Comparison of ENCODE assay signal across 23 cellular contexts in the genomic region with DNA sequence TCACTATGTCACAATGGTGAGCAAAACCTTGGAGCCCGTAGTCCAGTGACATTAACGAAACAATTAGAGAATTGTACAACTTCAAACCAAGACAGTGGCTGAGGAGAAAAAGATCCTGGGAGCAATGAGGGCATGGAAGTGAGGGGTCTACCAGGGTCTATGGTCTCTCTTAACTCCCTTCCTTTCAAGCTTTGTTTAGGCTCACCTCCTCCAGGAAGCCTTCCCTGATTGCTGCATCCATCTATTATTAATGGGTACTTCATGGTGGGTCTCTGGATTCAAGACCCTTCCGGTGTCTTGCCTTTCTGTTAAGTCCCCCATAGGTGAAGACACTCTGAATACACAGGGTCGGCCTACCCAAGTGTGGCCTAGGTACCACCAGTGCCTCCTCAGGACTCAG. TPM values are rescaled to one million over a fixed set of nuclear protein-coding genes. Genes with fewer than 3 reads are reported as not detected.
A peak's percentile ranks its signal among the peaks of the same experiment; 100 is the strongest.
DNase-seq lines count a peak whose midpoint lies in the region; ATAC-seq, FAIRE-seq and TF ChIP-seq lines count a peak whose summit lies in the region.
"Had no signal": no experiment of that assay in that cellular context is flagged by ENCODE, and none has a peak within 500 bp of the region (broad histone marks: within the 10 kb centered on the region; RNA-seq: fewer than 3 reads in every experiment).

No MANE protein-coding gene starts in this region.

- no peak overlapping the region for H3K14ac ChIP-seq in H1 (ENCODE audit: insufficient read length)

- H2BK20ac ChIP-seq in H1 (ENCODE audit: low read length) = 0 out of 2 replicates have a peak overlapping the region, but pooled peaks have one; percentile 61

- no peaks in the 10 kb centered on the region for H3K23me2 ChIP-seq in H1 (ENCODE audit: low read depth, low read length)

- in situ Hi-C loops in GM13977 (cut with MboI; ENCODE audit: low pct_unique_long_range_greater_than_20kb, low sequenced_read_pairs, unreplicated experiment) = no loop called here

- no peak overlapping the region for H2BK120ac ChIP-seq in H1 (replicated peaks; ENCODE audit: low read depth, low read length)

- TF ChIP-seq CTCF in HFFc6 (IDR thresholded peaks at IDR 0.05) (no peak), RWPE2 (IDR thresholded peaks at IDR 0.05; ENCODE audit: poor library complexity, severe bottlenecking) (no peak), H1 (IDR thresholded peaks at IDR 0.05; ENCODE audit: control extremely low read depth in 1 of 3, insufficient read depth in 1 of 3, low read depth in 1 of 3, low read length in 3 of 3) (no peak), neural progenitor cell (IDR thresholded peaks at IDR 0.05) (no peak), GM13977 (IDR thresholded peaks at IDR 0.05; ENCODE audit: extremely low read depth, insufficient read depth, missing control alignments) (no peak)

- H3K4me3 ChIP-seq in RWPE2 (ENCODE audit: severe bottlenecking) (no peak overlapping the region), H1 (ENCODE audit: extremely low read depth in 1 of 4, insufficient read depth in 2 of 4, low read depth in 3 of 4, low read length in 4 of 4) (no peak overlapping the region), neural progenitor cell (no peak overlapping the region)

- TF ChIP-seq RAD21 in H1 (IDR thresholded peaks at IDR 0.05 in 1 of 2, conservative IDR thresholded peaks at IDR 0.05 in 1 of 2; ENCODE audit: low read depth in 2 of 2, low read length in 2 of 2) = no peak

- H3K9ac ChIP-seq in H1 (replicated peaks in 1 of 4; ENCODE audit: extremely low read depth in 1 of 4, low read depth in 3 of 4, low read length in 3 of 4) = no peak overlapping the region
- no peak overlapping the region for H3K9ac ChIP-seq in neural progenitor cell

- no peak overlapping the region for H4K8ac ChIP-seq in H1 (ENCODE audit: extremely low read depth, insufficient read depth, low read length)

- 90% methylated on average over 4 of the region's 4 CpGs; no CpG with 5 or more reads in 1 of the 2 experiments for WGBS in H1 (ENCODE audit: extremely low coverage in 1 of 2, insufficient coverage in 1 of 2, insufficient read length in 1 of 2, insufficient replicate concordance in 2 of 2, low coverage in 1 of 2, low lambda C conversion rate in 2 of 2, missing lambda C conversion rate in 1 of 2), 2 experiments

- H4K91ac ChIP-seq in H1 (replicated peaks; ENCODE audit: insufficient read length, low read length) = no peak overlapping the region

- H2AFZ ChIP-seq in H1 (ENCODE audit: low read length) = no peak overlapping the region
- H2AFZ ChIP-seq in neural progenitor cell (replicated peaks) = no peak overlapping the region

- POLR2A ChIA-PET in H1 (lab: Charles Lee; ENCODE audit: partially characterized antibody) = interaction anchor here (1.0 to 1.5 kb wide), 2 partner anchors 14 to 127 kb away, joined by 3 read pairs; no protein-coding TSS in a partner anchor

- H3K27me3 Mint-ChIP-seq in HFFc6 (ENCODE audit: insufficient read depth) (no peaks in the 10 kb centered on the region), neural progenitor cell (ENCODE audit: insufficient read depth, low read depth) (peaks cover 10% of the 10 kb centered on the region)

- H3K36me3 ChIP-seq in RWPE2 (ENCODE audit: low read depth) = no peaks in the 10 kb centered on the region
- H3K36me3 ChIP-seq in H1 (ENCODE audit: control insufficient read depth in 2 of 4, insufficient read depth in 4 of 4, low read length in 3 of 4) = no peaks in the 10 kb centered on the region
- H3K36me3 ChIP-seq in neural progenitor cell = no peaks in the 10 kb centered on the region
- H3K36me3 ChIP-seq: BE2C had no signal

- H3K27ac ChIP-seq in RWPE2 (ENCODE audit: poor library complexity, severe bottlenecking) (peak overlapping the region; percentile 95), H1 (ENCODE audit: low read depth, low read length) (no peak overlapping the region), neural progenitor cell (no peak overlapping the region)

- peaks cover 81% of the 10 kb centered on the region for H3K4me1 Mint-ChIP-seq in HFFc6 (ENCODE audit: low read depth)
- peaks cover 53% of the 10 kb centered on the region for H3K4me1 Mint-ChIP-seq in neural progenitor cell

- no peak overlapping the region for H3K18ac ChIP-seq in H1 (ENCODE audit: extremely low read depth, low read length)

- TF ChIP-seq EP300 in H1 (IDR thresholded peaks at IDR 0.05; ENCODE audit: borderline replicate concordance in 1 of 2, low read depth in 2 of 2, low read length in 2 of 2) = no peak

- H3K79me2 ChIP-seq in H1 (ENCODE audit: control insufficient read depth in 1 of 2, insufficient read depth in 2 of 2, low read length in 2 of 2) (no peaks in the 10 kb centered on the region), neural progenitor cell (ENCODE audit: low read depth) (no peaks in the 10 kb centered on the region)

- CTCF ChIA-PET in H1 (lab: Charles Lee; ENCODE audit: partially characterized antibody) = interaction anchor here (0.6 to 5.5 kb wide), 11 partner anchors 9 to 211 kb away, joined by 3 to 49 read pairs (median 5); no protein-coding TSS in a partner anchor

- peaks cover 40% of the 10 kb centered on the region for H3K4me1 ChIP-seq in RWPE2 (ENCODE audit: insufficient read depth, poor library complexity, severe bottlenecking)
- H3K4me1 ChIP-seq in H1 (replicated peaks in 1 of 4; ENCODE audit: control insufficient read depth in 3 of 4, insufficient read depth in 4 of 4, low read length in 3 of 4) = peaks cover 0 to 19% (median 11%) of the 10 kb centered on the region in 4 experiments; a peak in 6 of 7 replicates
- H3K4me1 ChIP-seq in neural progenitor cell = peaks cover 7% of the 10 kb centered on the region

- H2AK5ac ChIP-seq in H1 (ENCODE audit: low read depth, low read length) = no peak overlapping the region

- no peak overlapping the region for H3K56ac ChIP-seq in H1 (replicated peaks; ENCODE audit: insufficient read length, low read depth, low read length)

- no peak overlapping the region for H3K23ac ChIP-seq in H1 (ENCODE audit: insufficient read length)

- H3K9me3 Mint-ChIP-seq in HFFc6 = peaks cover 5% of the 10 kb centered on the region; the same call in 1 of the 2 replicates
- H3K9me3 Mint-ChIP-seq in neural progenitor cell = no peaks in the 10 kb centered on the region
- H3K9me3 Mint-ChIP-seq: CD8-positive, alpha-beta T cell had no signal

- H2BK15ac ChIP-seq in H1 (ENCODE audit: low read length) = no peak overlapping the region

- peaks cover 7% of the 10 kb centered on the region; the same call in 1 of the 2 replicates for H3K36me3 Mint-ChIP-seq in HFFc6 (ENCODE audit: low read depth)
- no peaks in the 10 kb centered on the region for H3K36me3 Mint-ChIP-seq in neural progenitor cell
- H3K36me3 Mint-ChIP-seq: CD14-positive monocyte; CD8-positive, alpha-beta T cell had no signal

- H4K20me1 ChIP-seq in H1 (replicated peaks in 1 of 2; ENCODE audit: control insufficient read depth in 1 of 2, insufficient read depth in 2 of 2, low read length in 2 of 2) (no peaks in the 10 kb centered on the region), neural progenitor cell (ENCODE audit: low read depth) (no peaks in the 10 kb centered on the region)

- TF ChIP-seq POLR2A in H1 (IDR thresholded peaks at IDR 0.05; ENCODE audit: control extremely low read depth in 1 of 2, low read depth in 2 of 2, low read length in 2 of 2) = no peak

- no peak overlapping the region for H2BK5ac ChIP-seq in H1 (ENCODE audit: low read depth, low read length)

- H3K79me1 ChIP-seq in H1 (ENCODE audit: low read depth, low read length) = no peaks in the 10 kb centered on the region

- H3K27me3 ChIP-seq in RWPE2 (ENCODE audit: insufficient read depth, poor library complexity, severe bottlenecking) = no peaks in the 10 kb centered on the region
- 0 out of 7 replicates have a peak, but pooled peaks cover 0 to 3% (median 0%) of the 10 kb centered on the region in 4 experiments for H3K27me3 ChIP-seq in H1 (replicated peaks in 1 of 4; ENCODE audit: control insufficient read depth in 3 of 4, extremely low read depth in 1 of 4, insufficient read depth in 3 of 4, low read length in 3 of 4)
- no peaks in the 10 kb centered on the region for H3K27me3 ChIP-seq in neural progenitor cell
- H3K27me3 ChIP-seq: BE2C had no signal

- FAIRE-seq in H1 (lab: Jason Lieb, UNC) = no peak
- FAIRE-seq: A204.1, D721Med, G401.6, GM12892, GM19239 had no signal

- no peak overlapping the region for H3K4ac ChIP-seq in H1 (replicated peaks; ENCODE audit: insufficient read length, low read depth, low read length)

- 0 out of 2 replicates have a peak overlapping the region, but pooled peaks have one; percentile 27 for H2BK12ac ChIP-seq in H1 (ENCODE audit: low read depth, low read length)

- H4K5ac ChIP-seq in H1 (ENCODE audit: insufficient read length, low read depth, low read length) = no peak overlapping the region

- no peaks in the 10 kb centered on the region for H3F3A ChIP-seq in neural progenitor cell (ENCODE audit: low read depth)

- no peaks in the 10 kb centered on the region for H3K9me3 ChIP-seq in RWPE2 (ENCODE audit: severe bottlenecking)
- peaks cover 4 to 6% of the 10 kb centered on the region in 2 experiments; a peak in 3 of 4 replicates for H3K9me3 ChIP-seq in H1 (ENCODE audit: insufficient read depth in 2 of 2, low read depth in 1 of 2, low read length in 1 of 2)
- no peaks in the 10 kb centered on the region for H3K9me3 ChIP-seq in neural progenitor cell (ENCODE audit: low read depth)
- H3K9me3 ChIP-seq: BE2C had no signal

- no peak for ATAC-seq in RWPE2 (ENCODE audit: low read depth)
- ATAC-seq: CD8-positive, alpha-beta T cell had no signal

- H3K4me3 Mint-ChIP-seq in HFFc6 = no peak overlapping the region
- no peak overlapping the region for H3K4me3 Mint-ChIP-seq in neural progenitor cell
- H3K4me3 Mint-ChIP-seq: CD14-positive monocyte; CD8-positive, alpha-beta T cell had no signal

- H3K27ac Mint-ChIP-seq in HFFc6 = peak overlapping the region; percentile 100
- peak overlapping the region; percentile 34 for H3K27ac Mint-ChIP-seq in neural progenitor cell
- H3K27ac Mint-ChIP-seq: CD8-positive, alpha-beta T cell had no signal

- H3K4me2 ChIP-seq in H1 (ENCODE audit: insufficient read depth in 1 of 2, low read depth in 2 of 2, low read length in 2 of 2) = no peak overlapping the region
- no peak overlapping the region for H3K4me2 ChIP-seq in neural progenitor cell

- DNase-seq in HFFc6 (no peak), RWPE2 (ENCODE audit: low spot score) (no peak), H1 (ENCODE audit: low read depth in 1 of 2, low spot score in 2 of 2) (no peak), neural progenitor cell (ENCODE audit: low spot score) (no peak), NCI-H1092 treated with DMSO at 0.1 percent for 48 hours (lab: John Stamatoyannopoulos, UW) (no peak), GM13977 (ENCODE audit: low spot score) (no peak)
- DNase-seq in central memory CD4-positive, alpha-beta T cell = no peak
- DNase-seq: BE2C; CD8-positive, alpha-beta T cell; COR-L47; DMS153; DMS79 treated with DMSO at 0.1 percent for 48 hours; EL; HCEC 1CT had no signal

RNA-seq across cellular contexts. Expression of gene MLN, which starts 38.1 kb away (rescaled TPM):
- total RNA-seq in HFFc6 (2021; fragmentation: NEBNext Ultra II Directional; extraction: Animal tissue kit (Norgen Biotek cat#: 25700)) = not detected
- not detected in 2 replicates for total RNA-seq in H1 (2021; fragmentation: NEBNext Ultra II Directional; extraction: Animal tissue kit (Norgen Biotek cat#: 25700))
- polyA plus RNA-seq in H1 (2011; rRNA removed) = 0.31 TPM in 1 of 2 replicates, not detected in the other
- not detected for polyA plus RNA-seq in H1 (2011; cell fraction: cytosol; rRNA removed)
- polyA plus RNA-seq in H1 (2011; cell fraction: nucleus; rRNA removed) = not detected
- polyA plus RNA-seq in H1 (2012, experiment 1 of 2) = not detected in 4 replicates
- polyA plus RNA-seq in H1 (2012, experiment 2 of 2) = not detected
- not detected for polyA plus RNA-seq in H1 (2013, experiment 1 of 2)
- polyA plus RNA-seq in H1 (2013, experiment 2 of 2) = not detected
- not detected in 2 replicates for polyA minus RNA-seq in H1 (2011; rRNA and poly(A)+ RNA removed)
- polyA minus RNA-seq in H1 (2011; cell fraction: cytosol; rRNA and poly(A)+ RNA removed) = not detected
- not detected for polyA minus RNA-seq in H1 (2011; cell fraction: nucleus; rRNA and poly(A)+ RNA removed)
- not detected in 2 replicates for total RNA-seq in neural progenitor cell (ENCODE audit: low replicate concordance)
- total RNA-seq: CD8-positive, alpha-beta T cell; H4; HT1080 had no signal
- polyA plus RNA-seq: AG04450, CD14-positive monocyte had no signal

RNA-seq across cellular contexts. Expression of gene LEMD2, which starts 52.9 kb away (rescaled TPM):
- total RNA-seq in HFFc6 (2021; fragmentation: NEBNext Ultra II Directional; extraction: Animal tissue kit (Norgen Biotek cat#: 25700)) = 10 to 100 TPM; 42.4 to 46.7 (median 44.9) TPM
- total RNA-seq in H1 (2021; fragmentation: NEBNext Ultra II Directional; extraction: Animal tissue kit (Norgen Biotek cat#: 25700)) = 54.1 and 57.3 TPM in 2 replicates
- 32.7 and 54.9 TPM in 2 replicates for polyA plus RNA-seq in H1 (2011; rRNA removed)
- polyA plus RNA-seq in H1 (2011; cell fraction: cytosol; rRNA removed) = 58.9 TPM
- polyA plus RNA-seq in H1 (2011; cell fraction: nucleus; rRNA removed) = 127 TPM
- 58.7 to 71.6 TPM (median 62.9 TPM) in 4 replicates for polyA plus RNA-seq in H1 (2012, experiment 1 of 2)
- 48.3 TPM for polyA plus RNA-seq in H1 (2012, experiment 2 of 2)
- 44.0 TPM for polyA plus RNA-seq in H1 (2013, experiment 1 of 2)
- polyA plus RNA-seq in H1 (2013, experiment 2 of 2) = 48.2 TPM
- polyA minus RNA-seq in H1 (2011; rRNA and poly(A)+ RNA removed) = 47.6 and 60.5 TPM in 2 replicates
- 36.8 TPM for polyA minus RNA-seq in H1 (2011; cell fraction: cytosol; rRNA and poly(A)+ RNA removed)
- 82.4 TPM for polyA minus RNA-seq in H1 (2011; cell fraction: nucleus; rRNA and poly(A)+ RNA removed)
- 31.8 and 53.4 TPM in 2 replicates for total RNA-seq in neural progenitor cell (ENCODE audit: low replicate concordance)
